ENCODE assay signal across 2 cellular contexts in the genomic region with DNA sequence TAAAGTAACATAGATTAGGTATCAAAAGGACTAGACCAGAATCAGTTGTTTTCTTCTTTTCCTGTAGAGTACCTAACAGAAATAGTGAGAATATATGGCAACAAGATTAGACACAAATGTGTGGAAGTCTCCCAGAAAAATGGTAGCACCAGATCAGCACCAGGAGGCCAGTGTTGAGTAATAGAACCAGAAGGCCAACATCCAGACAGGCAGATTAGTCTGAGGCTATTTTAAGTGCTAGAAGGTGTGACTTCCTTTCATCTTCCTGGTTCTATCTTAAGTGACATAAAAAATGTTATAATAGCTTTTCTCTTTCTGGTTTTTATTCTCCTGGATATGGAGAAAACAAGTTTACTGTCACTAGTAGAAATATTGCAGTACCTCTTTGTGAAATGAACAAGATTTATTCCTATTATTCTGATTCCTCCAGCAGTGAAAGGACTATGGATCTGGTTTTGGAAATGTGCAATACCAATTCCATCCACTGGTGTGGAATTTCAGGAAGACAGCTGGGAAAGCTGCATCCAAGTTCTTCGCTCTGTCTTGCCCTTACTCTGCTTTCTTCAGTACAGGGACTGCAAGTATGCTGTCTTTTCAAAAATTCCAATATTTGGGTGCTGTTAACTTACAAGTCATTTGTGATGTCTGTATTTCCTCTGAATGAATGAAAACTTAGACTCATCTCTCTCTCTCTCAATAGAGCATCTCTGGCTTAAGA.
TF ChIP-seq lines count a peak whose summit lies in the region.

No MANE protein-coding gene starts in this region.

TF ChIP-seq in SK-N-SH treated with all-trans-retinoic acid at 6 μM for 48 hours, 23 proteins besides CTCF, POLR2A, EP300 and RAD21:
- TF ChIP-seq ZFP3 (CRISPR knock-in tag; IDR thresholded peaks at IDR 0.05) = no peak
- no peak for TF ChIP-seq RARB (CRISPR knock-in tag; IDR thresholded peaks at IDR 0.05)
- TF ChIP-seq BACH2 (CRISPR knock-in tag; IDR thresholded peaks at IDR 0.05; ENCODE audit: borderline replicate concordance) = no peak
- no peak for TF ChIP-seq ESRRG (CRISPR knock-in tag; IDR thresholded peaks at IDR 0.05)
- TF ChIP-seq CSDC2 (CRISPR knock-in tag; IDR thresholded peaks at IDR 0.05) = no peak
- TF ChIP-seq ZNF565 (CRISPR knock-in tag; conservative IDR thresholded peaks at IDR 0.05; ENCODE audit: low read depth) = no peak
- no peak for TF ChIP-seq ZFP30 (CRISPR knock-in tag; IDR thresholded peaks at IDR 0.05)
- TF ChIP-seq, protein P1, sequence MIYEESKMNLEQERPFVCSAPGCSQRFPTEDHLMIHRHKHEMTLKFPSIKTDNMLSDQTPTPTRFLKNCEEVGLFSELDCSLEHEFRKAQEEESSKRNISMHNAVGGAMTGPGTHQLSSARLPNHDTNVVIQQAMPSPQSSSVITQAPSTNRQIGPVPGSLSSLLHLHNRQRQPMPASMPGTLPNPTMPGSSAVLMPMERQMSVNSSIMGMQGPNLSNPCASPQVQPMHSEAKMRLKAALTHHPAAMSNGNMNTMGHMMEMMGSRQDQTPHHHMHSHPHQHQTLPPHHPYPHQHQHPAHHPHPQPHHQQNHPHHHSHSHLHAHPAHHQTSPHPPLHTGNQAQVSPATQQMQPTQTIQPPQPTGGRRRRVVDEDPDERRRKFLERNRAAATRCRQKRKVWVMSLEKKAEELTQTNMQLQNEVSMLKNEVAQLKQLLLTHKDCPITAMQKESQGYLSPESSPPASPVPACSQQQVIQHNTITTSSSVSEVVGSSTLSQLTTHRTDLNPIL (CRISPR knock-in tag; IDR thresholded peaks at IDR 0.05; ENCODE audit: low read depth) = no peak
- TF ChIP-seq TOX (CRISPR knock-in tag; IDR thresholded peaks at IDR 0.05; ENCODE audit: borderline replicate concordance) = no peak
- TF ChIP-seq ZNF70 (CRISPR knock-in tag; IDR thresholded peaks at IDR 0.05) = no peak
- TF ChIP-seq PPARA (CRISPR knock-in tag; IDR thresholded peaks at IDR 0.05; ENCODE audit: borderline replicate concordance) = no peak
- no peak for TF ChIP-seq ISL1 (CRISPR knock-in tag; IDR thresholded peaks at IDR 0.05)
- no peak for TF ChIP-seq GLIS3 (CRISPR knock-in tag; IDR thresholded peaks at IDR 0.05)
- no peak for TF ChIP-seq TCF4 (CRISPR knock-in tag; IDR thresholded peaks at IDR 0.05; ENCODE audit: borderline replicate concordance)
- TF ChIP-seq, protein P2, sequence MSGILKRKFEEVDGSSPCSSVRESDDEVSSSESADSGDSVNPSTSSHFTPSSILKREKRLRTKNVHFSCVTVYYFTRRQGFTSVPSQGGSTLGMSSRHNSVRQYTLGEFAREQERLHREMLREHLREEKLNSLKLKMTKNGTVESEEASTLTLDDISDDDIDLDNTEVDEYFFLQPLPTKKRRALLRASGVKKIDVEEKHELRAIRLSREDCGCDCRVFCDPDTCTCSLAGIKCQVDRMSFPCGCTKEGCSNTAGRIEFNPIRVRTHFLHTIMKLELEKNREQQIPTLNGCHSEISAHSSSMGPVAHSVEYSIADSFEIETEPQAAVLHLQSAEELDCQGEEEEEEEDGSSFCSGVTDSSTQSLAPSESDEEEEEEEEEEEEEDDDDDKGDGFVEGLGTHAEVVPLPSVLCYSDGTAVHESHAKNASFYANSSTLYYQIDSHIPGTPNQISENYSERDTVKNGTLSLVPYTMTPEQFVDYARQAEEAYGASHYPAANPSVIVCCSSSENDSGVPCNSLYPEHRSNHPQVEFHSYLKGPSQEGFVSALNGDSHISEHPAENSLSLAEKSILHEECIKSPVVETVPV (CRISPR knock-in tag; IDR thresholded peaks at IDR 0.05) = no peak
- TF ChIP-seq, protein P3, sequence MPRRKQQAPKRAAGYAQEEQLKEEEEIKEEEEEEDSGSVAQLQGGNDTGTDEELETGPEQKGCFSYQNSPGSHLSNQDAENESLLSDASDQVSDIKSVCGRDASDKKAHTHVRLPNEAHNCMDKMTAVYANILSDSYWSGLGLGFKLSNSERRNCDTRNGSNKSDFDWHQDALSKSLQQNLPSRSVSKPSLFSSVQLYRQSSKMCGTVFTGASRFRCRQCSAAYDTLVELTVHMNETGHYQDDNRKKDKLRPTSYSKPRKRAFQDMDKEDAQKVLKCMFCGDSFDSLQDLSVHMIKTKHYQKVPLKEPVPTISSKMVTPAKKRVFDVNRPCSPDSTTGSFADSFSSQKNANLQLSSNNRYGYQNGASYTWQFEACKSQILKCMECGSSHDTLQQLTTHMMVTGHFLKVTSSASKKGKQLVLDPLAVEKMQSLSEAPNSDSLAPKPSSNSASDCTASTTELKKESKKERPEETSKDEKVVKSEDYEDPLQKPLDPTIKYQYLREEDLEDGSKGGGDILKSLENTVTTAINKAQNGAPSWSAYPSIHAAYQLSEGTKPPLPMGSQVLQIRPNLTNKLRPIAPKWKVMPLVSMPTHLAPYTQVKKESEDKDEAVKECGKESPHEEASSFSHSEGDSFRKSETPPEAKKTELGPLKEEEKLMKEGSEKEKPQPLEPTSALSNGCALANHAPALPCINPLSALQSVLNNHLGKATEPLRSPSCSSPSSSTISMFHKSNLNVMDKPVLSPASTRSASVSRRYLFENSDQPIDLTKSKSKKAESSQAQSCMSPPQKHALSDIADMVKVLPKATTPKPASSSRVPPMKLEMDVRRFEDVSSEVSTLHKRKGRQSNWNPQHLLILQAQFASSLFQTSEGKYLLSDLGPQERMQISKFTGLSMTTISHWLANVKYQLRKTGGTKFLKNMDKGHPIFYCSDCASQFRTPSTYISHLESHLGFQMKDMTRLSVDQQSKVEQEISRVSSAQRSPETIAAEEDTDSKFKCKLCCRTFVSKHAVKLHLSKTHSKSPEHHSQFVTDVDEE (CRISPR knock-in tag; IDR thresholded peaks at IDR 0.05) = no peak
- no peak for TF ChIP-seq ZC3H10 (CRISPR knock-in tag; IDR thresholded peaks at IDR 0.05)
- TF ChIP-seq, protein P4, sequence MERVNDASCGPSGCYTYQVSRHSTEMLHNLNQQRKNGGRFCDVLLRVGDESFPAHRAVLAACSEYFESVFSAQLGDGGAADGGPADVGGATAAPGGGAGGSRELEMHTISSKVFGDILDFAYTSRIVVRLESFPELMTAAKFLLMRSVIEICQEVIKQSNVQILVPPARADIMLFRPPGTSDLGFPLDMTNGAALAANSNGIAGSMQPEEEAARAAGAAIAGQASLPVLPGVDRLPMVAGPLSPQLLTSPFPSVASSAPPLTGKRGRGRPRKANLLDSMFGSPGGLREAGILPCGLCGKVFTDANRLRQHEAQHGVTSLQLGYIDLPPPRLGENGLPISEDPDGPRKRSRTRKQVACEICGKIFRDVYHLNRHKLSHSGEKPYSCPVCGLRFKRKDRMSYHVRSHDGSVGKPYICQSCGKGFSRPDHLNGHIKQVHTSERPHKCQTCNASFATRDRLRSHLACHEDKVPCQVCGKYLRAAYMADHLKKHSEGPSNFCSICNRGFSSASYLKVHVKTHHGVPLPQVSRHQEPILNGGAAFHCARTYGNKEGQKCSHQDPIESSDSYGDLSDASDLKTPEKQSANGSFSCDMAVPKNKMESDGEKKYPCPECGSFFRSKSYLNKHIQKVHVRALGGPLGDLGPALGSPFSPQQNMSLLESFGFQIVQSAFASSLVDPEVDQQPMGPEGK (CRISPR knock-in tag; IDR thresholded peaks at IDR 0.05; ENCODE audit: borderline replicate concordance) = no peak

TF ChIP-seq in HepG2, 621 proteins besides CTCF, POLR2A, EP300 and RAD21:
- TF ChIP-seq ATAD3A (CRISPR knock-in tag; IDR thresholded peaks at IDR 0.05) (no peak), TEAD3 (CRISPR knock-in tag; optimal IDR thresholded peaks at IDR 0.05; ENCODE audit: borderline replicate concordance) (peak; percentile 88)
